In genomic region chr10:78639629-78640028, GRCh38 we compare ENCODE assay signal across 1 cellular context.
A peak's percentile ranks its signal among the peaks of the same experiment; 100 is the strongest.
TF ChIP-seq lines count a peak whose summit lies in the region.

No MANE protein-coding gene starts in this region.

TF ChIP-seq in HepG2, 621 proteins besides CTCF, POLR2A, EP300 and RAD21 (continued from another document and continues in another):
- TF ChIP-seq ARID5B (CRISPR knock-in tag; IDR thresholded peaks at IDR 0.05), result peak; percentile 38; the same call in 1 of the 2 replicates
- no peak for TF ChIP-seq ZNF678 (CRISPR knock-in tag; IDR thresholded peaks at IDR 0.05)
- TF ChIP-seq ZNF674 (CRISPR knock-in tag; IDR thresholded peaks at IDR 0.05; ENCODE audit: low read depth), result no peak
- no peak for TF ChIP-seq ARNTL (CRISPR knock-in tag; IDR thresholded peaks at IDR 0.05)
- TF ChIP-seq ZC3H4 (CRISPR knock-in tag; IDR thresholded peaks at IDR 0.05; ENCODE audit: borderline replicate concordance), result no peak
- no peak for TF ChIP-seq CSRNP1 (CRISPR knock-in tag; IDR thresholded peaks at IDR 0.05)
- no peak for TF ChIP-seq ZNF367 (CRISPR knock-in tag; IDR thresholded peaks at IDR 0.05; ENCODE audit: borderline replicate concordance)
- no peak for TF ChIP-seq ZBTB7B (CRISPR knock-in tag; IDR thresholded peaks at IDR 0.05)
- no peak for TF ChIP-seq ZNF326 (CRISPR knock-in tag; IDR thresholded peaks at IDR 0.05; ENCODE audit: borderline replicate concordance)
- no peak for TF ChIP-seq ZNF260 (CRISPR knock-in tag; IDR thresholded peaks at IDR 0.05; ENCODE audit: borderline replicate concordance, low read depth)
- no peak for TF ChIP-seq ZSCAN5A (CRISPR knock-in tag; IDR thresholded peaks at IDR 0.05; ENCODE audit: borderline replicate concordance)
- no peak for TF ChIP-seq ZNF431 (CRISPR knock-in tag; IDR thresholded peaks at IDR 0.05; ENCODE audit: borderline replicate concordance, low read depth)
- TF ChIP-seq RFXANK (CRISPR knock-in tag; IDR thresholded peaks at IDR 0.05), result no peak
- no peak for TF ChIP-seq ZNF296 (CRISPR knock-in tag; conservative IDR thresholded peaks at IDR 0.05)
- TF ChIP-seq SATB2 (CRISPR knock-in tag; IDR thresholded peaks at IDR 0.05), result no peak
- TF ChIP-seq FOXA1 (IDR thresholded peaks at IDR 0.05), result no peak
- TF ChIP-seq FOXA1 (CRISPR knock-in tag; IDR thresholded peaks at IDR 0.05), result no peak
- no peak for TF ChIP-seq TEAD2 (CRISPR knock-in tag; IDR thresholded peaks at IDR 0.05)
- no peak for TF ChIP-seq HNRNPH1 (optimal IDR thresholded peaks at IDR 0.05; ENCODE audit: low read depth, low read length)
- TF ChIP-seq HOXA5 (CRISPR knock-in tag; IDR thresholded peaks at IDR 0.05), result no peak
- peak; percentile 47; the same call in 1 of the 2 replicates for TF ChIP-seq NCOA2 (CRISPR knock-in tag; IDR thresholded peaks at IDR 0.05)
- no peak for TF ChIP-seq AHR (CRISPR knock-in tag; IDR thresholded peaks at IDR 0.05)
- no peak for TF ChIP-seq PCBP1 (IDR thresholded peaks at IDR 0.05; ENCODE audit: borderline replicate concordance, low read depth, low read length)
- no peak for TF ChIP-seq ZNF232 (CRISPR knock-in tag; IDR thresholded peaks at IDR 0.05; ENCODE audit: borderline replicate concordance)
- no peak for TF ChIP-seq ZFP90 (CRISPR knock-in tag; IDR thresholded peaks at IDR 0.05; ENCODE audit: borderline replicate concordance)
- no peak for TF ChIP-seq ZBTB26 (CRISPR knock-in tag; IDR thresholded peaks at IDR 0.05; ENCODE audit: borderline replicate concordance)
- no peak for TF ChIP-seq ZBTB10 (CRISPR knock-in tag; IDR thresholded peaks at IDR 0.05; ENCODE audit: borderline replicate concordance)
- no peak for TF ChIP-seq KLF9 (CRISPR knock-in tag; IDR thresholded peaks at IDR 0.05; ENCODE audit: low read depth)
- TF ChIP-seq ZNF331 (CRISPR knock-in tag; IDR thresholded peaks at IDR 0.05), result no peak
- no peak for TF ChIP-seq MTERF4 (CRISPR knock-in tag; IDR thresholded peaks at IDR 0.05)
- no peak for TF ChIP-seq ZNF878 (CRISPR knock-in tag; IDR thresholded peaks at IDR 0.05)
- TF ChIP-seq NR2C2 (CRISPR knock-in tag; IDR thresholded peaks at IDR 0.05; ENCODE audit: borderline replicate concordance), result 0 out of 2 replicates have a peak, but pooled peaks have one; percentile 20
- TF ChIP-seq KLF6 (CRISPR knock-in tag; IDR thresholded peaks at IDR 0.05), result no peak
- TF ChIP-seq TEAD3 (CRISPR knock-in tag; optimal IDR thresholded peaks at IDR 0.05; ENCODE audit: borderline replicate concordance), result no peak
- no peak for TF ChIP-seq ZNF746 (CRISPR knock-in tag; IDR thresholded peaks at IDR 0.05)
- no peak for TF ChIP-seq ZNF468 (CRISPR knock-in tag; IDR thresholded peaks at IDR 0.05)
- no peak for TF ChIP-seq ELF1 (CRISPR knock-in tag; IDR thresholded peaks at IDR 0.05)
- peak; percentile 62 for TF ChIP-seq HNF4A (CRISPR knock-in tag; IDR thresholded peaks at IDR 0.05)
- TF ChIP-seq ZNF772 (CRISPR knock-in tag; IDR thresholded peaks at IDR 0.05), result no peak
- no peak for TF ChIP-seq ZNF550 (CRISPR knock-in tag; IDR thresholded peaks at IDR 0.05; ENCODE audit: borderline replicate concordance)
- TF ChIP-seq ZNF615 (CRISPR knock-in tag; IDR thresholded peaks at IDR 0.05; ENCODE audit: borderline replicate concordance), result no peak
- TF ChIP-seq GFI1 (CRISPR knock-in tag; IDR thresholded peaks at IDR 0.05; ENCODE audit: borderline replicate concordance), result no peak
- TF ChIP-seq ETV6 (CRISPR knock-in tag; conservative IDR thresholded peaks at IDR 0.05), result no peak
- no peak for TF ChIP-seq ZBTB44 (CRISPR knock-in tag; IDR thresholded peaks at IDR 0.05)
- TF ChIP-seq ZNF556 (CRISPR knock-in tag; IDR thresholded peaks at IDR 0.05; ENCODE audit: borderline replicate concordance), result no peak
- TF ChIP-seq RXRB (CRISPR knock-in tag; IDR thresholded peaks at IDR 0.05; ENCODE audit: borderline replicate concordance), result peak; percentile 41; the same call in 1 of the 2 replicates
- TF ChIP-seq ARNT2 (CRISPR knock-in tag; IDR thresholded peaks at IDR 0.05; ENCODE audit: low read depth), result no peak
- TF ChIP-seq ZNF761 (CRISPR knock-in tag; conservative IDR thresholded peaks at IDR 0.05), result no peak
- no peak for TF ChIP-seq ZNF646 (CRISPR knock-in tag; IDR thresholded peaks at IDR 0.05)
